ENCODE assay signal across 15 cellular contexts in the genomic region with DNA sequence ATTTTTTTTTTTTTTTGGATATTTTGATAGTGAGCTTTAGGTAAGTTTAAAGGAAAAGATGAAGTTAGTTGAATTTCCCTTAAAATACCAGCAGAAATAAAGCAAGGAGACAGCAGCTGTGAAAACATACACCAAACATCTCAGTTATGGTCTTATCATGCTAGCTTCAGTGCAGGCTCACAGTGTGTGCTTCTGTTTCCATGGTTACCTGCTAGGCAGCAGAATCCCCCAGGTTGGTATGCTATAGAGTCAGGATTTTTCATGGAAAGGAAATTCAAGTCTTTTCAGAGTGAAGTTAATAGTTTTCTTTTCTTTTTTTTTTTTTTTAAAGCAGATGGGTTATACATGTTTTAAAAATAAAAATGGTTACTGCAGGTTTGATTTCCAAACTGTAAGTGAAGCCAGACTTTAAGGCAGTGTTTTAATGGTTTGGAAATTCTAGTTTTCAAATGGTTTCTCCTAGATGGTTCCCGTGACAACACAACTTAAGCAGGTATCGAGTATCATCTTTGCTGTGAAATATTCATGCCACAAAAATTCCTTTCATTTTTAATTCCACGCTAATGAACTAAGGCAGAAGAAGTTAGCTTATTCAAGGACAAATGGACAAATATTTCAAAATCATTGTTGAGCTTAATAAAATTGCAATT.
DNase-seq lines count a peak whose midpoint lies in the region; ATAC-seq and TF ChIP-seq lines count a peak whose summit lies in the region.
"Had no signal": no experiment of that assay in that cellular context is flagged by ENCODE, and none has a peak within 500 bp of the region (broad histone marks: within the 10 kb centered on the region; RNA-seq: fewer than 3 reads in every experiment).

No MANE protein-coding gene starts in this region.

- H3K27me3 ChIP-seq in smooth muscle cell (ENCODE audit: low read depth) (no peaks in the 10 kb centered on the region), tibial nerve (no peaks in the 10 kb centered on the region)
- H3K27me3 ChIP-seq: upper lobe of left lung had no signal

- no peak overlapping the region for H3K4me2 ChIP-seq in smooth muscle cell
- H3K4me2 ChIP-seq: PC-9 had no signal

- ATAC-seq in left lobe of liver: no peak
- ATAC-seq: HCT116; naive thymus-derived CD8-positive, alpha-beta T cell had no signal

- H3K27ac ChIP-seq in smooth muscle cell (ENCODE audit: low read depth) (peak overlapping the region; percentile 48), tibial nerve (no peak overlapping the region)
- H3K27ac ChIP-seq: PC-9, upper lobe of left lung had no signal

- no peaks in the 10 kb centered on the region for H3F3A ChIP-seq in smooth muscle cell (ENCODE audit: low read depth)

- H3K9me3 ChIP-seq in smooth muscle cell (replicated peaks; ENCODE audit: low read depth): no peaks in the 10 kb centered on the region
- H3K9me3 ChIP-seq in tibial nerve: no peaks in the 10 kb centered on the region
- H3K9me3 ChIP-seq: upper lobe of left lung had no signal

- H3K36me3 ChIP-seq in smooth muscle cell (ENCODE audit: low read depth) (no peaks in the 10 kb centered on the region), tibial nerve (no peaks in the 10 kb centered on the region)
- H3K36me3 ChIP-seq: upper lobe of left lung had no signal

- 85% methylated on average over 3 of the region's 3 CpGs for WGBS in smooth muscle cell (ENCODE audit: low lambda C conversion rate)
- WGBS in tibial nerve, 2 donors: 67 to 78% methylated on average over 3 of the region's 3 CpGs

- H4K20me1 ChIP-seq in smooth muscle cell (ENCODE audit: low read depth): peaks cover 21% of the 10 kb centered on the region

- H3K4me3 ChIP-seq in smooth muscle cell: no peak overlapping the region
- no peak overlapping the region for H3K4me3 ChIP-seq in tibial nerve
- H3K4me3 ChIP-seq: PC-9, upper lobe of left lung had no signal

- no peak for TF ChIP-seq POLR2A in tibial nerve (IDR thresholded peaks at IDR 0.05)

- no peaks in the 10 kb centered on the region for H3K4me1 ChIP-seq in smooth muscle cell (ENCODE audit: low read depth)
- H3K4me1 ChIP-seq in tibial nerve: no peaks in the 10 kb centered on the region
- H3K4me1 ChIP-seq: upper lobe of left lung had no signal

- no peak overlapping the region for H2AFZ ChIP-seq in smooth muscle cell (ENCODE audit: low read depth)
- H2AFZ ChIP-seq: PC-9 had no signal

- TF ChIP-seq CTCF in smooth muscle cell (IDR thresholded peaks at IDR 0.05; ENCODE audit: borderline replicate concordance, insufficient read depth, poor library complexity, severe bottlenecking) (no peak), tibial nerve (IDR thresholded peaks at IDR 0.05) (no peak)

- peak overlapping the region; percentile 8 for H3K9ac ChIP-seq in smooth muscle cell (ENCODE audit: low read depth)

- no peak for TF ChIP-seq EP300 in tibial nerve (IDR thresholded peaks at IDR 0.05)

- H3K79me2 ChIP-seq in smooth muscle cell (ENCODE audit: low read depth): peaks cover 10% of the 10 kb centered on the region

- DNase-seq in NCI-H2081 (lab: John Stamatoyannopoulos, UW) (peak; percentile 2 to 18), NCI-H2081 treated with DMSO at 0.1 percent for 48 hours (lab: John Stamatoyannopoulos, UW) (no peak), amniotic stem cell (lab: John Stamatoyannopoulos, UW) (peak; percentile 15), iPS-NIHi11 (ENCODE audit: low spot score) (peak; percentile 71), smooth muscle cell (lab: John Stamatoyannopoulos, UW; ENCODE audit: unreplicated experiment) (no peak), tibial nerve (ENCODE audit: low spot score in 2 of 2) (no peak), NCI-H2107 (lab: John Stamatoyannopoulos, UW) (no peak), left lobe of liver (ENCODE audit: low spot score) (no peak)
- DNase-seq: activated CD4-positive, alpha-beta memory T cell treated with anti-CD3 and anti-CD28 coated beads for 36 hours; activated effector memory CD4-positive, alpha-beta T cell treated with Interleukin-2 at 50 U/mL for 16 hours; naive thymus-derived CD8-positive, alpha-beta T cell; NCI-H187 treated with DMSO at 0.1 percent for 48 hours; PC-9; upper lobe of left lung had no signal

Comparison
In these comparisons a context has a peak if more than half of its experiments do, and no peak if none do; other contexts are left out.
1. DNase-seq: peak in NCI-H2081 (2 of 2), amniotic stem cell (single experiment) and iPS-NIHi11 (single experiment); none in NCI-H2081 treated with DMSO at 0.1 percent for 48 hours (single experiment), smooth muscle cell (single experiment), tibial nerve (0 of 2), NCI-H2107 (single experiment) and left lobe of liver (single experiment).